Comparison of ENCODE assay signal across 22 cellular contexts in the genomic region with DNA sequence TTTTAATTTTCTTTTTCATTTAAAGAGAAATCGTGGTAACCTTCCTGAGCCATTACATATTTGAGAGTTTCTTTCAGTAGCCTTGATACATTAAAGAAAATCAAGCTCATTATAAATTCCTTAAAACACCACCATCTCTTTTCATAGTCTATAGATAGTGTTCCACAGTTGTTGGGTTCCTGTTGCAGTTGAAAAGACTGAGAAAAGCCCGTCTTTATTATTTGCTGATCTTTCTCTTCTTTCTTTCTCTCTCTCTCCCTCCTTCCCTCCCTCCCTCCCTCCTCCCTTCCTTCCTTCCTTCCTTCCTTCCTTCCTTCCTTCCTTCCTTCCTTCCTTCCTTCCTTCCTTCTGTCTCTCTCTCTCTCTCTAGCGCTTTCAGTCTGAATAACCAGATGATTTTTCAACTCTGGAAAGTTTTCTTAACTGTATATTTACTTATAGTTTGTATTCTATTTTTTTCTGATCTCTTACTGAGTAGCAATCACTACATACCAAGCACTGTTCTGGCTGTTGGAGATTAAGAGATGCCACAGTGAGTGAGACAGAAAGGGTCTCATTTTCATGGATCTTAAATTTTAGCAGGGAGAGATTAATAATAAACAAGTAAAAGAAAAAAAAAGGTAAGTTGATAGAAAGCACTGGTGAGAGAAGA.
"Had no signal": no experiment of that assay in that cellular context is flagged by ENCODE, and none has a peak within 500 bp of the region (broad histone marks: within the 10 kb centered on the region; RNA-seq: fewer than 3 reads in every experiment).

No MANE protein-coding gene starts in this region.

- DNase-seq: dermis blood vessel endothelial cell; dorsolateral prefrontal cortex; effector CD4-positive, alpha-beta T cell; effector memory CD4-positive, alpha-beta T cell; foreskin keratinocyte; heart left ventricle; left cardiac atrium; left lung; left ventricle myocardium superior; lower lobe of right lung; mesenchymal stem cell; mucosa of descending colon; naive B cell; naive thymus-derived CD8-positive, alpha-beta T cell had no signal

- H3K27me3 ChIP-seq: dorsolateral prefrontal cortex, esophagus muscularis mucosa, foreskin keratinocyte, gastroesophageal sphincter, heart left ventricle, hepatocyte, left lung had no signal

- H3K4me2 ChIP-seq: hepatocyte had no signal

- H3K4me3 ChIP-seq: coronary artery, dorsolateral prefrontal cortex, esophagus muscularis mucosa, gastroesophageal sphincter, heart left ventricle, hepatocyte, left lung, lower lobe of right lung, mucosa of descending colon had no signal

- H3K4me1 ChIP-seq: esophagus muscularis mucosa, gastroesophageal sphincter, heart left ventricle, left lung, lower lobe of right lung had no signal

- H3K9me3 ChIP-seq: esophagus muscularis mucosa, gastroesophageal sphincter, heart left ventricle, left lung, lower lobe of right lung, mucosa of descending colon had no signal

- H3K36me3 ChIP-seq: esophagus muscularis mucosa, gastroesophageal sphincter, heart left ventricle, left lung, lower lobe of right lung had no signal

- ATAC-seq: foreskin keratinocyte; gastroesophageal sphincter; heart left ventricle; left cardiac atrium; left lung; left ventricle myocardium superior; lower lobe of right lung; mucosa of descending colon; naive thymus-derived CD8-positive, alpha-beta T cell had no signal

- H2AFZ ChIP-seq: hepatocyte had no signal

- H3K79me2 ChIP-seq: hepatocyte had no signal

- H3K27ac ChIP-seq: coronary artery, dorsolateral prefrontal cortex, esophagus muscularis mucosa, foreskin keratinocyte, gastroesophageal sphincter, heart left ventricle, hepatocyte, left lung, lower lobe of right lung had no signal

- FAIRE-seq: endothelial cell of umbilical vein, frontal cortex, islet of Langerhans, keratinocyte had no signal
